In genomic region chr9:116700882-116701836, GRCh38 we compare ENCODE assay signal across 13 cellular contexts. TPM values are rescaled to one million over a fixed set of nuclear protein-coding genes. Genes with fewer than 3 reads are reported as not detected.
A peak's percentile ranks its signal among the peaks of the same experiment; 100 is the strongest.
DNase-seq lines count a peak whose midpoint lies in the region; ATAC-seq and TF ChIP-seq lines count a peak whose summit lies in the region.
"Had no signal": no experiment of that assay in that cellular context is flagged by ENCODE, and none has a peak within 500 bp of the region (broad histone marks: within the 10 kb centered on the region; RNA-seq: fewer than 3 reads in every experiment).

No MANE protein-coding gene starts in this region.

- no peak overlapping the region for H3K27ac ChIP-seq in esophagus muscularis mucosa (replicated peaks in 1 of 4)
- H3K27ac ChIP-seq: pancreas had no signal

- intact Hi-C loops in esophagus muscularis mucosa (cut with DNase I) = no loop called here

- H3K27me3 Mint-ChIP-seq in activated CD8-positive, alpha-beta memory T cell treated with anti-CD3 and anti-CD28 coated beads, Interleukin-2, amount 10 ng/mL, durations not matched to agents 7 days and 5 days = no peaks in the 10 kb centered on the region
- no peaks in the 10 kb centered on the region for H3K27me3 Mint-ChIP-seq in T-helper 1 cell treated with Interleukin-12 subunit alpha and Interleukin-12 subunit beta and Interleukin-4 antibody, amounts not matched to agents 30 μg/mL and 1 μg/mL, for 36 hours (ENCODE audit: low read depth)
- H3K27me3 Mint-ChIP-seq in naive thymus-derived CD8-positive, alpha-beta T cell = no peaks in the 10 kb centered on the region

- no peak for TF ChIP-seq POLR2A in esophagus muscularis mucosa (IDR thresholded peaks at IDR 0.05; ENCODE audit: low read depth)

- H3K36me3 Mint-ChIP-seq in activated CD8-positive, alpha-beta memory T cell treated with anti-CD3 and anti-CD28 coated beads, Interleukin-2, amount 10 ng/mL, durations not matched to agents 7 days and 5 days = peaks cover 51% of the 10 kb centered on the region
- peaks cover 55% of the 10 kb centered on the region for H3K36me3 Mint-ChIP-seq in T-helper 1 cell treated with Interleukin-12 subunit alpha and Interleukin-12 subunit beta and Interleukin-4 antibody, amounts not matched to agents 30 μg/mL and 1 μg/mL, for 36 hours (ENCODE audit: low read depth)
- peaks cover 36 to 72% (median 57%) of the 10 kb centered on the region in 3 donors for H3K36me3 Mint-ChIP-seq in naive thymus-derived CD8-positive, alpha-beta T cell

- TF ChIP-seq CTCF in esophagus muscularis mucosa (IDR thresholded peaks at IDR 0.05) = no peak

- H3K4me1 Mint-ChIP-seq in activated CD8-positive, alpha-beta memory T cell treated with anti-CD3 and anti-CD28 coated beads, Interleukin-2, amount 10 ng/mL, durations not matched to agents 7 days and 5 days = peaks cover 20% of the 10 kb centered on the region
- H3K4me1 Mint-ChIP-seq in T-helper 1 cell treated with Interleukin-12 subunit alpha and Interleukin-12 subunit beta and Interleukin-4 antibody, amounts not matched to agents 30 μg/mL and 1 μg/mL, for 36 hours (ENCODE audit: low read depth) = peaks cover 20% of the 10 kb centered on the region
- peaks cover 7 to 30% (median 25%) of the 10 kb centered on the region in 4 donors for H3K4me1 Mint-ChIP-seq in naive thymus-derived CD8-positive, alpha-beta T cell

- H3K9me3 ChIP-seq in esophagus muscularis mucosa = no peaks in the 10 kb centered on the region
- H3K9me3 ChIP-seq: pancreas had no signal

- H3K4me1 ChIP-seq in esophagus muscularis mucosa = peaks cover 0 to 36% (median 13%) of the 10 kb centered on the region in 4 donors

- H3K9me3 Mint-ChIP-seq in activated CD8-positive, alpha-beta memory T cell treated with anti-CD3 and anti-CD28 coated beads, Interleukin-2, amount 10 ng/mL, durations not matched to agents 7 days and 5 days (ENCODE audit: low read depth) = peaks cover 4% of the 10 kb centered on the region
- peaks cover 9% of the 10 kb centered on the region for H3K9me3 Mint-ChIP-seq in T-helper 1 cell treated with Interleukin-12 subunit alpha and Interleukin-12 subunit beta and Interleukin-4 antibody, amounts not matched to agents 30 μg/mL and 1 μg/mL, for 36 hours
- H3K9me3 Mint-ChIP-seq in naive thymus-derived CD8-positive, alpha-beta T cell = peaks cover 5 to 37% (median 16%) of the 10 kb centered on the region in 9 donors

- CTCF ChIA-PET in activated CD8-positive, alpha-beta memory T cell treated with anti-CD3 and anti-CD28 coated beads, Interleukin-2, amount 10 ng/mL, durations not matched to agents 7 days and 5 days (lab: Charles Lee) = interaction anchor here (0.7 kb wide), 1 partner anchor 35 kb away, joined by 3 read pairs; no protein-coding TSS in a partner anchor

- H3K27ac Mint-ChIP-seq in activated CD8-positive, alpha-beta memory T cell treated with anti-CD3 and anti-CD28 coated beads, Interleukin-2, amount 10 ng/mL, durations not matched to agents 7 days and 5 days = peak overlapping the region; percentile 68
- peak overlapping the region; percentile 69 for H3K27ac Mint-ChIP-seq in T-helper 1 cell treated with Interleukin-12 subunit alpha and Interleukin-12 subunit beta and Interleukin-4 antibody, amounts not matched to agents 30 μg/mL and 1 μg/mL, for 36 hours
- H3K27ac Mint-ChIP-seq in naive thymus-derived CD8-positive, alpha-beta T cell = peak overlapping the region in 8 of 10 donors; percentile 57 to 88 (median 76)

- 88% methylated on average over 2 of the region's 2 CpGs for WGBS in esophagus muscularis mucosa

- ATAC-seq in activated CD8-positive, alpha-beta memory T cell treated with anti-CD3 and anti-CD28 coated beads, Interleukin-2, amount 10 ng/mL, durations not matched to agents 7 days and 5 days = peak; percentile 42
- ATAC-seq in naive thymus-derived CD8-positive, alpha-beta T cell = no peak
- ATAC-seq: pancreas had no signal

- DNase-seq in activated CD8-positive, alpha-beta memory T cell treated with anti-CD3 and anti-CD28 coated beads, Interleukin-2, amount 10 ng/mL, durations not matched to agents 7 days and 5 days = no peak
- no peak for DNase-seq in activated CD8-positive, alpha-beta memory T cell treated with anti-CD3 and anti-CD28 coated beads, Interleukin-2, amount 50 U/mL, for 4 hours
- DNase-seq in NCI-H1092 treated with DMSO at 0.1 percent for 48 hours (lab: John Stamatoyannopoulos, UW) (peak; percentile 6), esophagus muscularis mucosa (ENCODE audit: extremely low spot score) (no peak), HK-2 (ENCODE audit: unreplicated experiment) (no peak), NCI-H446 (lab: John Stamatoyannopoulos, UW) (no peak)
- no peak for DNase-seq in naive thymus-derived CD8-positive, alpha-beta T cell
- DNase-seq: activated CD4-positive, alpha-beta T cell treated with anti-CD3 and anti-CD28 coated beads for 1 hour; GOT3; mesendoderm; NCI-H1436; pancreas had no signal

- peaks cover 20 to 38% (median 34%) of the 10 kb centered on the region in 4 donors for H3K36me3 ChIP-seq in esophagus muscularis mucosa

- no peak overlapping the region for H3K4me3 ChIP-seq in esophagus muscularis mucosa
- H3K4me3 ChIP-seq: pancreas had no signal

- H3K27me3 ChIP-seq in esophagus muscularis mucosa = no peaks in the 10 kb centered on the region
- H3K27me3 ChIP-seq: pancreas had no signal

- no peak overlapping the region for H3K4me3 Mint-ChIP-seq in activated CD8-positive, alpha-beta memory T cell treated with anti-CD3 and anti-CD28 coated beads, Interleukin-2, amount 10 ng/mL, durations not matched to agents 7 days and 5 days
- peak overlapping the region; percentile 23 for H3K4me3 Mint-ChIP-seq in T-helper 1 cell treated with Interleukin-12 subunit alpha and Interleukin-12 subunit beta and Interleukin-4 antibody, amounts not matched to agents 30 μg/mL and 1 μg/mL, for 36 hours
- H3K4me3 Mint-ChIP-seq in naive thymus-derived CD8-positive, alpha-beta T cell = peak overlapping the region in 7 of 10 donors; percentile 20 to 64 (median 59)

- POLR2A ChIA-PET in naive thymus-derived CD8-positive, alpha-beta T cell (lab: Charles Lee) = interaction anchor here (0.7 kb wide), 1 partner anchor 14 kb away, joined by 3 read pairs; the partner anchor contains the start of gene TRIM32

- TF ChIP-seq EP300 in esophagus muscularis mucosa (IDR thresholded peaks at IDR 0.05) = no peak

RNA-seq across cellular contexts. Expression of gene TRIM32, which starts 14.1 kb away (rescaled TPM):
- total RNA-seq in activated CD8-positive, alpha-beta memory T cell treated with anti-CD3 and anti-CD28 coated beads, Interleukin-2, amount 10 ng/mL, durations not matched to agents 7 days and 5 days = 10 to 100 TPM; 14.0 to 19.8 TPM
- total RNA-seq in naive thymus-derived CD8-positive, alpha-beta T cell = 10 to 100 TPM; 14.1 to 15.9 TPM
- polyA plus RNA-seq in naive thymus-derived CD8-positive, alpha-beta T cell = 10 to 100 TPM in 2 of 3 donors, 1 to 10 TPM in 1; 8.4 to 16.1 (median 11.4) TPM
- 10 to 100 TPM; 12.9 to 19.2 (median 17.3) TPM for total RNA-seq in esophagus muscularis mucosa
